Comparison of ENCODE assay signal across 1 cellular context in genomic region chr19:50974702-50975555, GRCh38.
TF ChIP-seq lines count a peak whose summit lies in the region.

No MANE protein-coding gene starts in this region.

TF ChIP-seq in A549, 52 proteins besides CTCF, POLR2A, EP300 and RAD21:
- TF ChIP-seq ZC3H11A (IDR thresholded peaks at IDR 0.05): no peak
- TF ChIP-seq MAFK (IDR thresholded peaks at IDR 0.05; ENCODE audit: partially characterized antibody): no peak
- TF ChIP-seq TFCP2L1 (CRISPR knock-in tag; IDR thresholded peaks at IDR 0.05): no peak
- no peak for TF ChIP-seq EHF (CRISPR knock-in tag; IDR thresholded peaks at IDR 0.05)
- no peak for TF ChIP-seq EHMT2 (IDR thresholded peaks at IDR 0.05; ENCODE audit: low read depth)
- no peak for TF ChIP-seq E2F6 (IDR thresholded peaks at IDR 0.05; ENCODE audit: borderline replicate concordance, low read depth)
- TF ChIP-seq GATA3 (IDR thresholded peaks at IDR 0.05; ENCODE audit: borderline replicate concordance): no peak
- TF ChIP-seq ZFP36 (IDR thresholded peaks at IDR 0.05; ENCODE audit: borderline replicate concordance, partially characterized antibody): no peak
